In genomic region chrX:48683411-48683982, GRCh38 we compare ENCODE assay signal across 7 cellular contexts. TPM values are rescaled to one million over a fixed set of nuclear protein-coding genes. Genes with fewer than 3 reads are reported as not detected.
DNase-seq lines count a peak whose midpoint lies in the region; ATAC-seq and TF ChIP-seq lines count a peak whose summit lies in the region.

WAS (plus strand) TSS chrX:48683799; CDS start chrX:48683854, 55 bp downstream.

- peak; percentile 72 for DNase-seq in activated CD8-positive, alpha-beta T cell treated with anti-CD3 and anti-CD28 coated beads, Interleukin-2, amount 10 ng/mL, durations not matched to agents 7 days and 5 days
- DNase-seq in medulla oblongata (ENCODE audit: extremely low spot score) (peak; percentile 58), testis (no peak), NCI-H748 (lab: John Stamatoyannopoulos, UW; ENCODE audit: unreplicated experiment) (no peak), posterior cingulate gyrus (no peak)

- WGBS in testis, 2 donors: 73 to 86% methylated on average over 10 to 13 of the region's 13 CpGs

- no peaks in the 10 kb centered on the region for H3K27me3 ChIP-seq in testis

- no peak within 1 kb of the TSS for H3K27ac ChIP-seq in testis

- H3K27me3 Mint-ChIP-seq in activated CD8-positive, alpha-beta T cell treated with anti-CD3 and anti-CD28 coated beads, Interleukin-2, amount 10 ng/mL, durations not matched to agents 7 days and 5 days (ENCODE audit: low read depth): no peaks in the 10 kb centered on the region

- H3K36me3 Mint-ChIP-seq in activated CD8-positive, alpha-beta T cell treated with anti-CD3 and anti-CD28 coated beads, Interleukin-2, amount 10 ng/mL, durations not matched to agents 7 days and 5 days (ENCODE audit: low read depth): peaks cover 48% of the 10 kb centered on the region

- TF ChIP-seq POLR2A in testis (IDR thresholded peaks at IDR 0.05): no peak

- CTCF ChIA-PET in activated CD8-positive, alpha-beta T cell treated with anti-CD3 and anti-CD28 coated beads, Interleukin-2, amount 10 ng/mL, durations not matched to agents 7 days and 5 days (lab: Charles Lee): interaction anchor here (1.0 to 1.6 kb wide), 3 partner anchors 12 to 256 kb away, joined by 3 to 8 read pairs (median 3); no protein-coding TSS in a partner anchor

- H3K9me3 ChIP-seq in testis: no peaks in the 10 kb centered on the region

- H3K4me1 Mint-ChIP-seq in activated CD8-positive, alpha-beta T cell treated with anti-CD3 and anti-CD28 coated beads, Interleukin-2, amount 10 ng/mL, durations not matched to agents 7 days and 5 days (ENCODE audit: low read depth): peaks cover 63% of the 10 kb centered on the region

- H3K27ac Mint-ChIP-seq in activated CD8-positive, alpha-beta T cell treated with anti-CD3 and anti-CD28 coated beads, Interleukin-2, amount 10 ng/mL, durations not matched to agents 7 days and 5 days: peak within 1 kb of the TSS; percentile 93

- no peak within 1 kb of the TSS for H3K4me3 ChIP-seq in testis

- no peak for TF ChIP-seq CTCF in testis (IDR thresholded peaks at IDR 0.05)

- intact Hi-C loops in testis (cut with DNase I; ENCODE audit: low total_unique reads): no loop called here
- intact Hi-C loops in posterior cingulate gyrus (cut with DNase I): no loop called here

- ATAC-seq in GM19328 (IDR thresholded peaks at IDR 0.05; ENCODE audit: unreplicated experiment): peak; percentile 55
- ATAC-seq in HG03442 (IDR thresholded peaks at IDR 0.05; ENCODE audit: unreplicated experiment): peak; percentile 63
- ATAC-seq in activated CD8-positive, alpha-beta T cell treated with anti-CD3 and anti-CD28 coated beads, Interleukin-2, amount 10 ng/mL, durations not matched to agents 7 days and 5 days: peak; percentile 89

- H3K36me3 ChIP-seq in testis (ENCODE audit: low read depth, missing control alignments): no peaks in the 10 kb centered on the region

- peak within 1 kb of the TSS; percentile 91 for H3K4me3 Mint-ChIP-seq in activated CD8-positive, alpha-beta T cell treated with anti-CD3 and anti-CD28 coated beads, Interleukin-2, amount 10 ng/mL, durations not matched to agents 7 days and 5 days

- H3K9me3 Mint-ChIP-seq in activated CD8-positive, alpha-beta T cell treated with anti-CD3 and anti-CD28 coated beads, Interleukin-2, amount 10 ng/mL, durations not matched to agents 7 days and 5 days (ENCODE audit: insufficient read depth): no peaks in the 10 kb centered on the region

- POLR2A ChIA-PET in activated CD8-positive, alpha-beta T cell treated with anti-CD3 and anti-CD28 coated beads, Interleukin-2, amount 10 ng/mL, durations not matched to agents 7 days and 5 days (lab: Charles Lee): interaction anchor here (0.6 to 3.9 kb wide), 6 partner anchors 12 to 214 kb away, joined by 3 to 22 read pairs (median 4); partner anchors contain the start of genes PQBP1 and SUV39H1

- H3K4me1 ChIP-seq in testis: no peaks in the 10 kb centered on the region

RNA-seq across cellular contexts. Expression of gene WAS, which starts in this region (rescaled TPM):
- 100 to 1,000 TPM; 134 to 164 TPM for total RNA-seq in activated CD8-positive, alpha-beta T cell treated with anti-CD3 and anti-CD28 coated beads, Interleukin-2, amount 10 ng/mL, durations not matched to agents 7 days and 5 days
- 1 to 10 TPM; 2.5 to 5.5 TPM for total RNA-seq in testis
- 4.7 TPM for polyA plus RNA-seq in testis (ENCODE audit: insufficient read depth, low read depth, low replicate concordance)

Comparison
In these comparisons a context has a peak if more than half of its experiments do, and no peak if none do; other contexts are left out.
1. RNA of gene WAS (total RNA-seq): 134 to 164 TPM in activated CD8-positive, alpha-beta T cell treated with anti-CD3 and anti-CD28 coated beads, Interleukin-2, amount 10 ng/mL, durations not matched to agents 7 days and 5 days; 2.5 to 5.5 TPM in testis; every median in the first group is over 10 times any median in the second.
2. DNase-seq: peak in activated CD8-positive, alpha-beta T cell treated with anti-CD3 and anti-CD28 coated beads, Interleukin-2, amount 10 ng/mL, durations not matched to agents 7 days and 5 days (single experiment) and medulla oblongata (single experiment); none in testis (single experiment), NCI-H748 (single experiment) and posterior cingulate gyrus (0 of 10).
3. Peak in every context shown above with its lines, with median percentiles within 50 percentile points of each other: ATAC-seq.